1 cellular context compared by ENCODE assay signal in the genomic region with DNA sequence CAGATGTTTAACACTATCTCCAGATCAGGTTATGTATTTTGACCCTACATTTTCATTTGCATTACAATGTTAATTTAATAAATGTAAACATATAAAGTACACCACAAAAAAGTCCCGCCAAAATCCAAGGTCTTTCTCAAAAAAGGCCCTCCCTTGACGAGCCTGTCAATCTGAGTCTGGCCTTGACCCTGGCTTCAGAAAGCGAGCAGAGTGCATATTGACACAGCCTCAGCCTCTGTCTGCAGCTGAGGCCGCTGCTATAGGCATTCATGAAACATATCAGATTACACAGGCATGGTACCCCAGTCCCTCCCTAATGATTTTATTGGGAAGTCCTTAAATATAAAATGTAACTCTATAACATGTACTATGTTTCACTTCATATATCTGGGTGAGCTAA.
TF ChIP-seq lines count a peak whose summit lies in the region.

No MANE protein-coding gene starts in this region.

TF ChIP-seq in HepG2, 621 proteins besides CTCF, POLR2A, EP300 and RAD21 (continued from another document and continues in another):
- TF ChIP-seq HIC2 (CRISPR knock-in tag; IDR thresholded peaks at IDR 0.05; ENCODE audit: low read depth) (no peak), SNAPC5 (CRISPR knock-in tag; IDR thresholded peaks at IDR 0.05; ENCODE audit: borderline replicate concordance) (no peak), ZNF501 (CRISPR knock-in tag; IDR thresholded peaks at IDR 0.05) (no peak), ZNF713 (CRISPR knock-in tag; IDR thresholded peaks at IDR 0.05) (no peak), SRSF9 (IDR thresholded peaks at IDR 0.05; ENCODE audit: borderline replicate concordance, insufficient read depth, low read depth, low read length, poor library complexity, severe bottlenecking) (no peak), BORCS8-MEF2B (CRISPR knock-in tag; IDR thresholded peaks at IDR 0.05) (no peak), KLF16 (CRISPR knock-in tag; IDR thresholded peaks at IDR 0.05) (0 out of 4 replicates have a peak, but pooled peaks of 1 of the 2 experiments have one; percentile 63), ZNF382 (CRISPR knock-in tag; IDR thresholded peaks at IDR 0.05; ENCODE audit: borderline replicate concordance) (no peak), PHF5A (CRISPR knock-in tag; IDR thresholded peaks at IDR 0.05; ENCODE audit: low read depth, unreplicated experiment) (no peak), BRD4 (CRISPR knock-in tag; IDR thresholded peaks at IDR 0.05) (no peak), GPN1 (CRISPR knock-in tag; IDR thresholded peaks at IDR 0.05; ENCODE audit: borderline replicate concordance) (no peak), ZNF468 (CRISPR knock-in tag; IDR thresholded peaks at IDR 0.05) (no peak), SNAI1 (CRISPR knock-in tag; IDR thresholded peaks at IDR 0.05; ENCODE audit: borderline replicate concordance) (no peak), FOXO1 (CRISPR knock-in tag; IDR thresholded peaks at IDR 0.05) (peak; percentile 66; the same call in 1 of the 2 replicates), SOX6 (IDR thresholded peaks at IDR 0.05) (no peak), SOX6 (CRISPR knock-in tag; IDR thresholded peaks at IDR 0.05) (peak; percentile 91), ZNF574 (CRISPR knock-in tag; IDR thresholded peaks at IDR 0.05) (0 out of 2 replicates have a peak, but pooled peaks have one; percentile 54), MAZ (IDR thresholded peaks at IDR 0.05; ENCODE audit: borderline replicate concordance, low read depth, low read length) (no peak), MAZ (CRISPR knock-in tag; IDR thresholded peaks at IDR 0.05; ENCODE audit: low read depth) (no peak), NR2C2 (CRISPR knock-in tag; IDR thresholded peaks at IDR 0.05; ENCODE audit: borderline replicate concordance) (peak; percentile 73), NCOA1 (CRISPR knock-in tag; IDR thresholded peaks at IDR 0.05) (0 out of 2 replicates have a peak, but pooled peaks have one; percentile 33), BRCA1 (CRISPR knock-in tag; IDR thresholded peaks at IDR 0.05) (no peak), TRAFD1 (CRISPR knock-in tag; IDR thresholded peaks at IDR 0.05; ENCODE audit: borderline replicate concordance) (no peak), ESRRA (CRISPR knock-in tag; IDR thresholded peaks at IDR 0.05; ENCODE audit: low read depth) (no peak), SOX5 (CRISPR knock-in tag; IDR thresholded peaks at IDR 0.05; ENCODE audit: borderline replicate concordance) (peak; percentile 84), NR2F1 (CRISPR knock-in tag; IDR thresholded peaks at IDR 0.05) (peak; percentile 87 to 94)
- TF ChIP-seq, protein P1, sequence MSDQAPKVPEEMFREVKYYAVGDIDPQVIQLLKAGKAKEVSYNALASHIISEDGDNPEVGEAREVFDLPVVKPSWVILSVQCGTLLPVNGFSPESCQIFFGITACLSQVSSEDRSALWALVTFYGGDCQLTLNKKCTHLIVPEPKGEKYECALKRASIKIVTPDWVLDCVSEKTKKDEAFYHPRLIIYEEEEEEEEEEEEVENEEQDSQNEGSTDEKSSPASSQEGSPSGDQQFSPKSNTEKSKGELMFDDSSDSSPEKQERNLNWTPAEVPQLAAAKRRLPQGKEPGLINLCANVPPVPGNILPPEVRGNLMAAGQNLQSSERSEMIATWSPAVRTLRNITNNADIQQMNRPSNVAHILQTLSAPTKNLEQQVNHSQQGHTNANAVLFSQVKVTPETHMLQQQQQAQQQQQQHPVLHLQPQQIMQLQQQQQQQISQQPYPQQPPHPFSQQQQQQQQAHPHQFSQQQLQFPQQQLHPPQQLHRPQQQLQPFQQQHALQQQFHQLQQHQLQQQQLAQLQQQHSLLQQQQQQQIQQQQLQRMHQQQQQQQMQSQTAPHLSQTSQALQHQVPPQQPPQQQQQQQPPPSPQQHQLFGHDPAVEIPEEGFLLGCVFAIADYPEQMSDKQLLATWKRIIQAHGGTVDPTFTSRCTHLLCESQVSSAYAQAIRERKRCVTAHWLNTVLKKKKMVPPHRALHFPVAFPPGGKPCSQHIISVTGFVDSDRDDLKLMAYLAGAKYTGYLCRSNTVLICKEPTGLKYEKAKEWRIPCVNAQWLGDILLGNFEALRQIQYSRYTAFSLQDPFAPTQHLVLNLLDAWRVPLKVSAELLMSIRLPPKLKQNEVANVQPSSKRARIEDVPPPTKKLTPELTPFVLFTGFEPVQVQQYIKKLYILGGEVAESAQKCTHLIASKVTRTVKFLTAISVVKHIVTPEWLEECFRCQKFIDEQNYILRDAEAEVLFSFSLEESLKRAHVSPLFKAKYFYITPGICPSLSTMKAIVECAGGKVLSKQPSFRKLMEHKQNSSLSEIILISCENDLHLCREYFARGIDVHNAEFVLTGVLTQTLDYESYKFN (CRISPR knock-in tag; conservative IDR thresholded peaks at IDR 0.05), result peak; percentile 88
- TF ChIP-seq, protein P2, sequence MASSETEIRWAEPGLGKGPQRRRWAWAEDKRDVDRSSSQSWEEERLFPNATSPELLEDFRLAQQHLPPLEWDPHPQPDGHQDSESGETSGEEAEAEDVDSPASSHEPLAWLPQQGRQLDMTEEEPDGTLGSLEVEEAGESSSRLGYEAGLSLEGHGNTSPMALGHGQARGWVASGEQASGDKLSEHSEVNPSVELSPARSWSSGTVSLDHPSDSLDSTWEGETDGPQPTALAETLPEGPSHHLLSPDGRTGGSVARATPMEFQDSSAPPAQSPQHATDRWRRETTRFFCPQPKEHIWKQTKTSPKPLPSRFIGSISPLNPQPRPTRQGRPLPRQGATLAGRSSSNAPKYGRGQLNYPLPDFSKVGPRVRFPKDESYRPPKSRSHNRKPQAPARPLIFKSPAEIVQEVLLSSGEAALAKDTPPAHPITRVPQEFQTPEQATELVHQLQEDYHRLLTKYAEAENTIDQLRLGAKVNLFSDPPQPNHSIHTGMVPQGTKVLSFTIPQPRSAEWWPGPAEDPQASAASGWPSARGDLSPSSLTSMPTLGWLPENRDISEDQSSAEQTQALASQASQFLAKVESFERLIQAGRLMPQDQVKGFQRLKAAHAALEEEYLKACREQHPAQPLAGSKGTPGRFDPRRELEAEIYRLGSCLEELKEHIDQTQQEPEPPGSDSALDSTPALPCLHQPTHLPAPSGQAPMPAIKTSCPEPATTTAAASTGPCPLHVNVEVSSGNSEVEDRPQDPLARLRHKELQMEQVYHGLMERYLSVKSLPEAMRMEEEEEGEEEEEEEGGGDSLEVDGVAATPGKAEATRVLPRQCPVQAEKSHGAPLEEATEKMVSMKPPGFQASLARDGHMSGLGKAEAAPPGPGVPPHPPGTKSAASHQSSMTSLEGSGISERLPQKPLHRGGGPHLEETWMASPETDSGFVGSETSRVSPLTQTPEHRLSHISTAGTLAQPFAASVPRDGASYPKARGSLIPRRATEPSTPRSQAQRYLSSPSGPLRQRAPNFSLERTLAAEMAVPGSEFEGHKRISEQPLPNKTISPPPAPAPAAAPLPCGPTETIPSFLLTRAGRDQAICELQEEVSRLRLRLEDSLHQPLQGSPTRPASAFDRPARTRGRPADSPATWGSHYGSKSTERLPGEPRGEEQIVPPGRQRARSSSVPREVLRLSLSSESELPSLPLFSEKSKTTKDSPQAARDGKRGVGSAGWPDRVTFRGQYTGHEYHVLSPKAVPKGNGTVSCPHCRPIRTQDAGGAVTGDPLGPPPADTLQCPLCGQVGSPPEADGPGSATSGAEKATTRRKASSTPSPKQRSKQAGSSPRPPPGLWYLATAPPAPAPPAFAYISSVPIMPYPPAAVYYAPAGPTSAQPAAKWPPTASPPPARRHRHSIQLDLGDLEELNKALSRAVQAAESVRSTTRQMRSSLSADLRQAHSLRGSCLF (CRISPR knock-in tag; IDR thresholded peaks at IDR 0.05; ENCODE audit: borderline replicate concordance), result no peak
- TF ChIP-seq, protein P3, sequence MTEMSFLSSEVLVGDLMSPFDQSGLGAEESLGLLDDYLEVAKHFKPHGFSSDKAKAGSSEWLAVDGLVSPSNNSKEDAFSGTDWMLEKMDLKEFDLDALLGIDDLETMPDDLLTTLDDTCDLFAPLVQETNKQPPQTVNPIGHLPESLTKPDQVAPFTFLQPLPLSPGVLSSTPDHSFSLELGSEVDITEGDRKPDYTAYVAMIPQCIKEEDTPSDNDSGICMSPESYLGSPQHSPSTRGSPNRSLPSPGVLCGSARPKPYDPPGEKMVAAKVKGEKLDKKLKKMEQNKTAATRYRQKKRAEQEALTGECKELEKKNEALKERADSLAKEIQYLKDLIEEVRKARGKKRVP (CRISPR knock-in tag; IDR thresholded peaks at IDR 0.05), result 0 out of 4 replicates have a peak, but pooled peaks of 1 of the 2 experiments have one; percentile 19
- TF ChIP-seq, protein P4, sequence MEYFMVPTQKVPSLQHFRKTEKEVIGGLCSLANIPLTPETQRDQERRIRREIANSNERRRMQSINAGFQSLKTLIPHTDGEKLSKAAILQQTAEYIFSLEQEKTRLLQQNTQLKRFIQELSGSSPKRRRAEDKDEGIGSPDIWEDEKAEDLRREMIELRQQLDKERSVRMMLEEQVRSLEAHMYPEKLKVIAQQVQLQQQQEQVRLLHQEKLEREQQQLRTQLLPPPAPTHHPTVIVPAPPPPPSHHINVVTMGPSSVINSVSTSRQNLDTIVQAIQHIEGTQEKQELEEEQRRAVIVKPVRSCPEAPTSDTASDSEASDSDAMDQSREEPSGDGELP (IDR thresholded peaks at IDR 0.05; ENCODE audit: borderline replicate concordance, low read depth), result peak; percentile 69; the same call in 1 of the 2 replicates
- TF ChIP-seq, protein P5, sequence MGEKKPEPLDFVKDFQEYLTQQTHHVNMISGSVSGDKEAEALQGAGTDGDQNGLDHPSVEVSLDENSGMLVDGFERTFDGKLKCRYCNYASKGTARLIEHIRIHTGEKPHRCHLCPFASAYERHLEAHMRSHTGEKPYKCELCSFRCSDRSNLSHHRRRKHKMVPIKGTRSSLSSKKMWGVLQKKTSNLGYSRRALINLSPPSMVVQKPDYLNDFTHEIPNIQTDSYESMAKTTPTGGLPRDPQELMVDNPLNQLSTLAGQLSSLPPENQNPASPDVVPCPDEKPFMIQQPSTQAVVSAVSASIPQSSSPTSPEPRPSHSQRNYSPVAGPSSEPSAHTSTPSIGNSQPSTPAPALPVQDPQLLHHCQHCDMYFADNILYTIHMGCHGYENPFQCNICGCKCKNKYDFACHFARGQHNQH (CRISPR knock-in tag; IDR thresholded peaks at IDR 0.05), result peak; percentile 83; the same call in 1 of the 2 replicates
- TF ChIP-seq, protein P6, sequence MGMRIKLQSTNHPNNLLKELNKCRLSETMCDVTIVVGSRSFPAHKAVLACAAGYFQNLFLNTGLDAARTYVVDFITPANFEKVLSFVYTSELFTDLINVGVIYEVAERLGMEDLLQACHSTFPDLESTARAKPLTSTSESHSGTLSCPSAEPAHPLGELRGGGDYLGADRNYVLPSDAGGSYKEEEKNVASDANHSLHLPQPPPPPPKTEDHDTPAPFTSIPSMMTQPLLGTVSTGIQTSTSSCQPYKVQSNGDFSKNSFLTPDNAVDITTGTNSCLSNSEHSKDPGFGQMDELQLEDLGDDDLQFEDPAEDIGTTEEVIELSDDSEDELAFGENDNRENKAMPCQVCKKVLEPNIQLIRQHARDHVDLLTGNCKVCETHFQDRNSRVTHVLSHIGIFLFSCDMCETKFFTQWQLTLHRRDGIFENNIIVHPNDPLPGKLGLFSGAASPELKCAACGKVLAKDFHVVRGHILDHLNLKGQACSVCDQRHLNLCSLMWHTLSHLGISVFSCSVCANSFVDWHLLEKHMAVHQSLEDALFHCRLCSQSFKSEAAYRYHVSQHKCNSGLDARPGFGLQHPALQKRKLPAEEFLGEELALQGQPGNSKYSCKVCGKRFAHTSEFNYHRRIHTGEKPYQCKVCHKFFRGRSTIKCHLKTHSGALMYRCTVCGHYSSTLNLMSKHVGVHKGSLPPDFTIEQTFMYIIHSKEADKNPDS (CRISPR knock-in tag; IDR thresholded peaks at IDR 0.05), result no peak
